27 cellular contexts compared by ENCODE assay signal in the genomic region with DNA sequence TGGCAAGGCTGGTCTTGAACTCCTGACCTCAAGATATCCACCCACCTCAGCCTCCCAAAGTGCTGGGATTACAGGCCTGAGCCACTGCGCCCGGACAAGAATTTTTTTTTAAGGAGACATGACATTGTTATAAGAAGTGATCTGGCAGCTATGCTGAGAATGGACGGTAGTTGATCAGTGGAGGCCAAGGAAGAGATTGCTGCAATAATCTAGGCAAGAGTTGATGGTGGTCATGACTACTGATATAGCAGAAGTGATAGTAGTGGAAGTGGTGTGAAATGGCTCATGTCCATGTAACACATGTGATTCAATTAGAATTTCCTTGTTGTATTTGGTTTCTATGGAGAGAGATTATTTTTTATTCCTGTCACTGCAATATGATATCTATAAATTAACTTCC.
"Had no signal": no experiment of that assay in that cellular context is flagged by ENCODE, and none has a peak within 500 bp of the region (broad histone marks: within the 10 kb centered on the region; RNA-seq: fewer than 3 reads in every experiment).

No MANE protein-coding gene starts in this region.

- H3K9me3 ChIP-seq: colonic mucosa, esophagus muscularis mucosa, esophagus squamous epithelium, gastrocnemius medialis, gastroesophageal sphincter, heart left ventricle, heart right ventricle had no signal

- H3K27me3 ChIP-seq: colonic mucosa, dorsolateral prefrontal cortex, esophagus muscularis mucosa, esophagus squamous epithelium, foreskin keratinocyte, gastrocnemius medialis, gastroesophageal sphincter, heart left ventricle, heart right ventricle had no signal

- H3K4me1 Mint-ChIP-seq: endodermal cell had no signal

- H3K36me3 ChIP-seq: colonic mucosa, esophagus muscularis mucosa, esophagus squamous epithelium, gastrocnemius medialis, gastroesophageal sphincter, heart left ventricle, heart right ventricle had no signal

- H3K4me3 Mint-ChIP-seq: dendritic cell treated with granulocyte-macrophage colony-stimulating factor and Interleukin-4, amounts not matched to agents 40 ng/mL and 50 ng/mL, for 4 days; endodermal cell had no signal

- H3K27ac ChIP-seq: colonic mucosa, coronary artery, dorsolateral prefrontal cortex, epithelial cell of prostate, esophagus muscularis mucosa, esophagus squamous epithelium, foreskin keratinocyte, gastrocnemius medialis, gastroesophageal sphincter, heart left ventricle, heart right ventricle had no signal

- FAIRE-seq: colon, endometrium, endothelial cell of umbilical vein had no signal

- ATAC-seq: esophagus mucosa, foreskin keratinocyte, gastrocnemius medialis, gastroesophageal sphincter, heart left ventricle, heart right ventricle had no signal

- H3K27me3 Mint-ChIP-seq: dendritic cell treated with granulocyte-macrophage colony-stimulating factor and Interleukin-4, amounts not matched to agents 40 ng/mL and 50 ng/mL, for 4 days had no signal

- H3K4me1 ChIP-seq: colonic mucosa, esophagus muscularis mucosa, esophagus squamous epithelium, foreskin keratinocyte, gastrocnemius medialis, gastroesophageal sphincter, heart left ventricle, heart right ventricle had no signal

- DNase-seq: colonic mucosa; cortex of kidney; dermis blood vessel endothelial cell; dorsolateral prefrontal cortex; effector CD4-positive, alpha-beta T cell; effector CD8-positive, alpha-beta T cell; effector memory CD4-positive, alpha-beta T cell; endodermal cell; erythroblast; esophagus squamous epithelium; foreskin fibroblast; foreskin keratinocyte; foreskin melanocyte; gastrocnemius medialis; glutamatergic neuron; head of caudate nucleus; heart left ventricle; heart right ventricle had no signal

- H3K9me3 Mint-ChIP-seq: dendritic cell treated with granulocyte-macrophage colony-stimulating factor and Interleukin-4, amounts not matched to agents 40 ng/mL and 50 ng/mL, for 4 days; endodermal cell had no signal

- H3K27ac Mint-ChIP-seq: dendritic cell treated with granulocyte-macrophage colony-stimulating factor and Interleukin-4, amounts not matched to agents 40 ng/mL and 50 ng/mL, for 4 days; endodermal cell had no signal

- H3K4me3 ChIP-seq: colonic mucosa, coronary artery, dorsolateral prefrontal cortex, esophagus muscularis mucosa, esophagus squamous epithelium, gastrocnemius medialis, gastroesophageal sphincter, heart left ventricle, heart right ventricle had no signal
